In the genomic region with DNA sequence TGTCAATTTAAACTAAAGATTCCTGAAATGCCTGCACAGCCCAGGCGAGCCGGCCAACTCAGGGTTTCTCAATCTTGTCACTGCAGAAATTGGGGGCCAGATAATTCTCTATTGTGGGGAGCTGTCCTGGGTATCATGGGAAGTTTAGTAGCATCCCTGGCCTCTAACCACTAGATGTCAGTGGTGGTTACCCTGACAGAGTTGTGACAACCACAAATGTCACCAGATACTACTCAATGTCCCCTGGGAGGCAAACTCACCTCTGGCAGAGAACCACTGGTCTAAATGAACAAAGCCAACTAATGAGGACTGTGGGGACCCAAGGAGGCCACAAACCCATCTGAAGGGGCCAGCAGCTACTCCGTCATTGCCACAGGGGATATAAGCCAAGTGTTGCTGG, we compare ENCODE assay signal across 8 cellular contexts.
A peak's percentile ranks its signal among the peaks of the same experiment; 100 is the strongest.
DNase-seq lines count a peak whose midpoint lies in the region; ATAC-seq and TF ChIP-seq lines count a peak whose summit lies in the region.

No MANE protein-coding gene starts in this region.

- no peak overlapping the region for H3K4me3 Mint-ChIP-seq in activated T-cell treated with anti-CD3 and anti-CD28 coated beads, Interleukin-2, amount 50 U/mL, for 4 hours
- H3K4me3 Mint-ChIP-seq in activated T-cell treated with anti-CD3 and anti-CD28 coated beads, Interleukin-2, amount 50 U/mL, for 24 hours, result no peak overlapping the region
- H3K4me3 Mint-ChIP-seq in memory B cell, result no peak overlapping the region

- no peak overlapping the region for H3K27ac Mint-ChIP-seq in activated T-cell treated with anti-CD3 and anti-CD28 coated beads, Interleukin-2, amount 50 U/mL, for 24 hours
- H3K27ac Mint-ChIP-seq in memory B cell, result peak overlapping the region; percentile 63

- H3F3A ChIP-seq in SK-N-SH (replicated peaks; ENCODE audit: insufficient read depth), result no peaks in the 10 kb centered on the region

- H3K9me3 ChIP-seq in SK-N-SH (no peaks in the 10 kb centered on the region), aorta (ENCODE audit: control insufficient read depth, low read length) (no peaks in the 10 kb centered on the region)

- intact Hi-C loops in aorta (cut with DNase I), result loop anchor here in 1 of 2 donors (10.0 kb wide), 1 partner anchor 359 kb away; no protein-coding TSS in a partner anchor

- no peak overlapping the region for H3K27ac ChIP-seq in SK-N-SH (ENCODE audit: low read depth in 2 of 2, low read length in 1 of 2)
- H3K27ac ChIP-seq in aorta (ENCODE audit: low read depth in 1 of 2, low read length in 2 of 2), result peak overlapping the region in 1 of 2 donors; percentile 5

- H3K27me3 Mint-ChIP-seq in activated T-cell treated with anti-CD3 and anti-CD28 coated beads, Interleukin-2, amount 50 U/mL, for 4 hours (ENCODE audit: low read depth), result peaks cover 12% of the 10 kb centered on the region
- H3K27me3 Mint-ChIP-seq in activated T-cell treated with anti-CD3 and anti-CD28 coated beads, Interleukin-2, amount 50 U/mL, for 24 hours, result peaks cover 23% of the 10 kb centered on the region
- H3K27me3 Mint-ChIP-seq in memory B cell, result peaks cover 7% of the 10 kb centered on the region

- no peaks in the 10 kb centered on the region for H3K79me2 ChIP-seq in SK-N-SH (ENCODE audit: insufficient read depth)

- no peaks in the 10 kb centered on the region for H3K4me1 ChIP-seq in SK-N-SH (ENCODE audit: control insufficient read depth in 1 of 2, insufficient read depth in 2 of 2, low read depth in 1 of 2, low read length in 1 of 2)
- H3K4me1 ChIP-seq in aorta (ENCODE audit: control insufficient read depth in 1 of 2, insufficient read depth in 2 of 2, low read length in 2 of 2), result peaks cover 0 to 4% of the 10 kb centered on the region in 2 donors

- no peaks in the 10 kb centered on the region for H3K36me3 Mint-ChIP-seq in activated T-cell treated with anti-CD3 and anti-CD28 coated beads, Interleukin-2, amount 50 U/mL, for 4 hours (ENCODE audit: insufficient read depth)
- H3K36me3 Mint-ChIP-seq in activated T-cell treated with anti-CD3 and anti-CD28 coated beads, Interleukin-2, amount 50 U/mL, for 24 hours (ENCODE audit: low read depth), result no peaks in the 10 kb centered on the region
- no peaks in the 10 kb centered on the region for H3K36me3 Mint-ChIP-seq in memory B cell

- CTCF ChIA-PET in SK-N-SH (lab: Yijun Ruan, JAX), result interaction anchor here (0.6 to 4.8 kb wide), 27 partner anchors 9 to 421 kb away, joined by 3 to 33 read pairs (median 4); no protein-coding TSS in a partner anchor

- no peak for TF ChIP-seq EP300 in SK-N-SH (IDR thresholded peaks at IDR 0.05; ENCODE audit: borderline replicate concordance in 1 of 2, low read depth in 1 of 2, low read length in 1 of 2)

- no peaks in the 10 kb centered on the region for H3K4me1 Mint-ChIP-seq in activated T-cell treated with anti-CD3 and anti-CD28 coated beads, Interleukin-2, amount 50 U/mL, for 4 hours (ENCODE audit: low read depth)
- no peaks in the 10 kb centered on the region for H3K4me1 Mint-ChIP-seq in activated T-cell treated with anti-CD3 and anti-CD28 coated beads, Interleukin-2, amount 50 U/mL, for 24 hours (ENCODE audit: low read depth)
- peaks cover 9% of the 10 kb centered on the region for H3K4me1 Mint-ChIP-seq in memory B cell

- POLR2A ChIA-PET in SK-N-SH (lab: Yijun Ruan, JAX), result no interaction called here

- H3K27me3 ChIP-seq in SK-N-SH (ENCODE audit: insufficient read depth) (peaks cover 4% of the 10 kb centered on the region; the same call in 1 of the 2 replicates), aorta (ENCODE audit: control insufficient read depth in 1 of 2, insufficient read depth in 2 of 2, low read length in 1 of 2) (no peaks in the 10 kb centered on the region)

- no peaks in the 10 kb centered on the region for H4K20me1 ChIP-seq in SK-N-SH (ENCODE audit: insufficient read depth)

- no peaks in the 10 kb centered on the region for H3K36me3 ChIP-seq in SK-N-SH (replicated peaks in 1 of 2; ENCODE audit: control insufficient read depth in 1 of 2, insufficient read depth in 2 of 2, low read length in 1 of 2)
- H3K36me3 ChIP-seq in aorta (ENCODE audit: control insufficient read depth in 1 of 2, insufficient read depth in 2 of 2, low read length in 1 of 2), result peaks cover 13 to 16% of the 10 kb centered on the region in 2 donors

- TF ChIP-seq RAD21 in SK-N-SH (IDR thresholded peaks at IDR 0.05; ENCODE audit: low read length), result peak; percentile 81

- no peak for DNase-seq in activated T-cell treated with anti-CD3 and anti-CD28 coated beads, Interleukin-2, amount 50 U/mL, for 4 hours
- DNase-seq in activated T-cell treated with anti-CD3 and anti-CD28 coated beads, Interleukin-2, amount 50 U/mL, for 24 hours, result no peak
- DNase-seq in M059J (ENCODE audit: low read depth) (peak; percentile 60), SK-N-SH (peak; percentile 64), dermis microvascular lymphatic vessel endothelial cell (ENCODE audit: low read depth in 2 of 2) (peak; percentile 40 to 43), memory B cell (ENCODE audit: low spot score in 2 of 2) (peak; percentile 44 to 73), aorta (peak in 1 of 2 donors; percentile 28)

- H3K9me2 ChIP-seq in SK-N-SH, result no peaks in the 10 kb centered on the region

- H3K9ac ChIP-seq in SK-N-SH, result no peak overlapping the region

- H3K4me3 ChIP-seq in SK-N-SH (ENCODE audit: low read depth in 2 of 2, low read length in 1 of 2) (no peak overlapping the region; a peak in 1 of 4 replicates), aorta (ENCODE audit: low read length in 2 of 2) (no peak overlapping the region)

- H2AFZ ChIP-seq in SK-N-SH (ENCODE audit: low read depth), result no peak overlapping the region

- peak; percentile 69 to 75 for ATAC-seq in activated T-cell treated with anti-CD3 and anti-CD28 coated beads, Interleukin-2, amount 50 U/mL, for 4 hours
- peak; percentile 91 for ATAC-seq in GM21786 (IDR thresholded peaks at IDR 0.05; ENCODE audit: unreplicated experiment)
- ATAC-seq in memory B cell (ENCODE audit: low read depth), result peak; percentile 100
- ATAC-seq in aorta (ENCODE audit: low FRiP score), result peak; percentile 56

- no peak overlapping the region for H3K4me2 ChIP-seq in SK-N-SH

- 48% methylated on average over 3 of the region's 3 CpGs for WGBS in SK-N-SH (ENCODE audit: low lambda C conversion rate)
- WGBS in aorta, 2 donors, result 16 to 20% methylated on average over 3 of the region's 3 CpGs

- H3K9me3 Mint-ChIP-seq in activated T-cell treated with anti-CD3 and anti-CD28 coated beads, Interleukin-2, amount 50 U/mL, for 4 hours, result no peaks in the 10 kb centered on the region
- no peaks in the 10 kb centered on the region for H3K9me3 Mint-ChIP-seq in activated T-cell treated with anti-CD3 and anti-CD28 coated beads, Interleukin-2, amount 50 U/mL, for 24 hours
- peaks cover 3% of the 10 kb centered on the region for H3K9me3 Mint-ChIP-seq in memory B cell

- TF ChIP-seq CTCF in SK-N-SH (IDR thresholded peaks at IDR 0.05), result peak; percentile 67

TF ChIP-seq in SK-N-SH, 30 proteins besides CTCF, POLR2A, EP300 and RAD21:
- TF ChIP-seq IRF3 (IDR thresholded peaks at IDR 0.05; ENCODE audit: low read depth, low read length) (no peak), SMC3 (IDR thresholded peaks at IDR 0.05; ENCODE audit: low read depth, low read length) (peak; percentile 75), TEAD4 (IDR thresholded peaks at IDR 0.05; ENCODE audit: borderline replicate concordance, insufficient read depth) (no peak), RFX5 (IDR thresholded peaks at IDR 0.05; ENCODE audit: low read length) (no peak), FOSL2 (IDR thresholded peaks at IDR 0.05; ENCODE audit: borderline replicate concordance, low read depth) (no peak), SIN3A (IDR thresholded peaks at IDR 0.05; ENCODE audit: borderline replicate concordance, low read depth, low read length) (no peak), ELF1 (IDR thresholded peaks at IDR 0.05) (no peak), REST (IDR thresholded peaks at IDR 0.05; ENCODE audit: low read depth, low read length) (peak; percentile 90)
TF ChIP-seq in SK-N-SH: peak in this region for 2.

Comparison
In these comparisons a context has a peak if more than half of its experiments do, and no peak if none do; other contexts are left out.
1. DNase-seq: peak in M059J (single experiment), SK-N-SH (single experiment), dermis microvascular lymphatic vessel endothelial cell (2 of 2) and memory B cell (2 of 2); none in activated T-cell treated with anti-CD3 and anti-CD28 coated beads, Interleukin-2, amount 50 U/mL, for 4 hours (single experiment) and activated T-cell treated with anti-CD3 and anti-CD28 coated beads, Interleukin-2, amount 50 U/mL, for 24 hours (single experiment).
2. Peak in every context shown above with its lines, with median percentiles within 50 percentile points of each other: ATAC-seq.